ENCODE assay signal across 2 cellular contexts in genomic region chr7:133912916-133913697, GRCh38.
TF ChIP-seq lines count a peak whose summit lies in the region.

No MANE protein-coding gene starts in this region.

TF ChIP-seq in IMR-90, 13 proteins besides CTCF, POLR2A, EP300 and RAD21:
- TF ChIP-seq ELK1 (IDR thresholded peaks at IDR 0.05; ENCODE audit: borderline replicate concordance, low read depth, low read length) (no peak), NFE2L2 (IDR thresholded peaks at IDR 0.05; ENCODE audit: low read depth, low read length) (peak; percentile 50; the same call in 1 of the 2 replicates), MAFK (IDR thresholded peaks at IDR 0.05; ENCODE audit: low read depth, low read length) (no peak), CEBPB (IDR thresholded peaks at IDR 0.05; ENCODE audit: low read depth, low read length) (no peak), USF2 (IDR thresholded peaks at IDR 0.05; ENCODE audit: low read depth, low read length) (no peak)

TF ChIP-seq in K562, 482 proteins besides CTCF, POLR2A, EP300 and RAD21:
- TF ChIP-seq SRSF3 (IDR thresholded peaks at IDR 0.05; ENCODE audit: insufficient read depth, low read length) (no peak), CHD7 (IDR thresholded peaks at IDR 0.05; ENCODE audit: low read depth, low read length) (no peak), ATF3 (IDR thresholded peaks at IDR 0.05) (0 out of 2 replicates have a peak, but pooled peaks have one; percentile 8), ATF3 (CRISPR knock-in tag; conservative IDR thresholded peaks at IDR 0.05) (no peak), TRIM24 (IDR thresholded peaks at IDR 0.05) (no peak), HSF4 (CRISPR knock-in tag; IDR thresholded peaks at IDR 0.05; ENCODE audit: borderline replicate concordance) (no peak), MAFG (tag; conservative IDR thresholded peaks at IDR 0.05) (peak; percentile 55), ZNF316 (IDR thresholded peaks at IDR 0.05) (0 out of 2 replicates have a peak, but pooled peaks have one; percentile 33)
